Comparison of ENCODE assay signal across 8 cellular contexts in the genomic region with DNA sequence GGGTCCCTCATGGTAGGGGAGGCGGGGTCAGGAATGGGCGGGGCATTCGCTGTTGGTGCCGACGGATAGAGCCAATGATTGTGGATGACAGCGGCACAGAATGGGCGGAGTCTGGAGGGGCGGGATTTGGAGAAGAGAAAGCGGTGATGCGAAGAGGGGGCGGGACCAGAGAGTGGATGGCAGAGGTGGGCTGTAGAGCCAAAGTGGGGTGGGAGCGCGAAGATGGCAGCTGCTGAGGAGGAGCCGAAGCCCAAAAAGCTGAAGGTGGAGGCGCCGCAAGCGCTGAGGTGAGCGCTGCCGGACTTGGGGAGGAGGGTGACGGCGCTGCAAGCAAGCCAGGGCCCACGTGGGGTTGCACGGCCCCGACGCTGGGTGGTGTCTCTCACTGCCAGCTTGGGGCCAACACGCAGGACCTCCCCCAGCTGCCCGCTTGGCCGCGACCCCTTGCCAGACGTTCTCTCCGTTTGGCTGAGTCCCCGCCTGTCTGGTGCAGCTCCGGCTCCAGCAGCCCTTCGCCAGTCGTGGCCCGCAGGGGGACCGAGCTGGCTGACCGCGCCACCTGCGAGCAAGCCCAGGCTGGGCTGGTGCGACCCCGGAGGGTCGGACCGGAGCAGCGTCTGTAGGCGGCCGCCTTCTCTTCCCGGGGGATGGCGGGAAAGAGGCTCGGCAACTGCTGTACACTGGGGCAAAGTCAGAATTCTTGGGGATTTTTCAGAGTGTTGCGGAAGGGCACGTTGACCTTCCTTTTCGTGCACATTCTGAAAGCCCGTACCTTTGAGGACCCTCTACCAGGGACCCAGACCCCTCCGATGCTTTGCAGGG. TPM values are rescaled to one million over a fixed set of nuclear protein-coding genes. Genes with fewer than 3 reads are reported as not detected.
DNase-seq lines count a peak whose midpoint lies in the region; ATAC-seq and TF ChIP-seq lines count a peak whose summit lies in the region.

TSS of gene ADK (plus strand) at position 165 of the 822 bp plus-strand sequence. CDS start at position 223, 58 bp downstream.

- peak within 1 kb of the TSS; percentile 82 for H3K27ac ChIP-seq in Karpas-422 (ENCODE audit: low read length)

- H3K4me2 ChIP-seq in Karpas-422 (ENCODE audit: low read depth, low read length, poor library complexity, severe bottlenecking): peak within 1 kb of the TSS; percentile 74

- 0 out of 2 replicates have a peak, but pooled peaks cover 2% of the 10 kb centered on the region for H3K36me3 ChIP-seq in Karpas-422 (ENCODE audit: insufficient read depth, low read length)
- peaks cover 8% of the 10 kb centered on the region for H3K36me3 ChIP-seq in neuron (ENCODE audit: insufficient read depth, low read length)

- H2AFZ ChIP-seq in Karpas-422 (ENCODE audit: low read length) (peak within 1 kb of the TSS; percentile 94), neuron (ENCODE audit: low read depth, low read length) (peak within 1 kb of the TSS; percentile 41)

- peak; percentile 37 for TF ChIP-seq CTCF in foreskin fibroblast (IDR thresholded peaks at IDR 0.05; ENCODE audit: low read depth, low read length)
- no peak for TF ChIP-seq CTCF in subcutaneous adipose tissue (IDR thresholded peaks at IDR 0.05; ENCODE audit: low read depth)

- peak; percentile 80 for ATAC-seq in GM21786 (IDR thresholded peaks at IDR 0.05; ENCODE audit: unreplicated experiment)

- H3K4me3 ChIP-seq in Karpas-422 (ENCODE audit: low read length) (peak within 1 kb of the TSS; percentile 86), foreskin fibroblast (ENCODE audit: low read depth in 1 of 2, low read length in 2 of 2) (peak within 1 kb of the TSS; percentile 53 to 98), neuron (ENCODE audit: low read length) (peak within 1 kb of the TSS; percentile 78)

- H3K9me2 ChIP-seq in Karpas-422 (replicated peaks; ENCODE audit: insufficient read depth, low read length): no peaks in the 10 kb centered on the region

- DNase-seq in ELF-1 (ENCODE audit: low read depth, low spot score) (peak; percentile 99), Karpas-422 (peak; percentile 100), SIG-M5 treated with dmso at 0.1 percent for 504 hours (lab: John Stamatoyannopoulos, UW; ENCODE audit: unreplicated experiment) (peak; percentile 93), activated gamma-delta T cell treated with Interleukin-2 at 50 U/mL for 16 hours (peak; percentile 100), foreskin fibroblast (peak; percentile 96 to 99)

- H4K20me1 ChIP-seq in Karpas-422 (ENCODE audit: insufficient read depth, low read depth, low read length): no peaks in the 10 kb centered on the region

- peaks cover 23% of the 10 kb centered on the region for H3K4me1 ChIP-seq in Karpas-422 (ENCODE audit: low read length)
- H3K4me1 ChIP-seq in neuron (ENCODE audit: insufficient read depth, low read length): peaks cover 24% of the 10 kb centered on the region

- no peaks in the 10 kb centered on the region for H3K27me3 ChIP-seq in Karpas-422 (ENCODE audit: low read length)
- H3K27me3 ChIP-seq in neuron (ENCODE audit: insufficient read depth, low read length): no peaks in the 10 kb centered on the region

- H3K9me3 ChIP-seq in Karpas-422 (ENCODE audit: low read length) (no peaks in the 10 kb centered on the region), neuron (ENCODE audit: low read length) (no peaks in the 10 kb centered on the region)

- H3K79me2 ChIP-seq in Karpas-422 (ENCODE audit: low read length): peaks cover 70% of the 10 kb centered on the region

- peak within 1 kb of the TSS; percentile 86 for H3K9ac ChIP-seq in Karpas-422 (ENCODE audit: low read length)

RNA-seq across cellular contexts. Expression of gene ADK, which starts in this region (rescaled TPM):
- 29.0 and 41.4 TPM in 2 replicates for total RNA-seq in Karpas-422 (2014; rRNA removed; shearing (Covaris generic); ENCODE audit: low replicate concordance)
- 10 to 100 TPM; 21.7 to 52.2 (median 38.8) TPM for total RNA-seq in subcutaneous adipose tissue

Comparison
In these comparisons a context has a peak if more than half of its experiments do, and no peak if none do; other contexts are left out.
1. Peak in every context shown above with its lines: DNase-seq, ATAC-seq, H3K4me3 ChIP-seq and H3K27ac ChIP-seq.